In the genomic region with DNA sequence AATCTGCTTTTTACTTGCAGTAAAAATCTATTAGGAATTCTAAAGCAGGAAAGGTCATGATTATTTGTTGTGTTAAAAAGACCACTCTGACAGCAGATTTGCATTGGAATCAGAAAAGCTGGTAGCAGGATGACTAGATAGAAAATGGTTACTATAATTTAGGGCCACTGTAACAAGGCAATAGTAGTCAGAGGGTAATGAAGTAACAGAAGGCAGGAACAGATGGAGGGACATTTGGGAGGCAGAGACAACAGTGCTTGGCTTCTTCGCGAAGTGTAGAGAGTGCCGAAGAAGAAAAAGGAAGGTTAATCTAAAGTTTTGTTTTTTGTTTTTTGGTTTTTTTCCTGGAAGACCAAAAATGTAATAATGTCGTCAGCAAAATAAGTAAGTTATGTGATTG, we compare ENCODE assay signal across 15 cellular contexts.
"Had no signal": no experiment of that assay in that cellular context is flagged by ENCODE, and none has a peak within 500 bp of the region (broad histone marks: within the 10 kb centered on the region; RNA-seq: fewer than 3 reads in every experiment).

No MANE protein-coding gene starts in this region.

- H3K4me3 Mint-ChIP-seq: activated CD4-positive, alpha-beta T cell treated with anti-CD3 and anti-CD28 coated beads, Interleukin-2, amount 10 ng/mL, durations not matched to agents 7 days and 5 days; activated T-cell treated with anti-CD3 and anti-CD28 coated beads, Interleukin-2, amount 50 U/mL, for 72 hours; mesothelial cell of epicardium; nephron had no signal

- H3K36me3 ChIP-seq: adrenal gland, left lung, tibial nerve had no signal

- H3K27ac Mint-ChIP-seq: activated CD4-positive, alpha-beta T cell treated with anti-CD3 and anti-CD28 coated beads, Interleukin-2, amount 10 ng/mL, durations not matched to agents 7 days and 5 days; activated naive CD4-positive, alpha-beta T cell treated with anti-CD3 and anti-CD28 coated beads, Interleukin-2, amount 50 U/mL, for 72 hours; activated T-cell treated with anti-CD3 and anti-CD28 coated beads, Interleukin-2, amount 50 U/mL, for 72 hours; mesothelial cell of epicardium had no signal

- H3K9me3 ChIP-seq: adrenal gland, left lung, tibial nerve had no signal

- H3K4me3 ChIP-seq: adrenal gland, left lung, tibial nerve had no signal

- H3K36me3 Mint-ChIP-seq: activated naive CD4-positive, alpha-beta T cell treated with anti-CD3 and anti-CD28 coated beads, Interleukin-2, amount 50 U/mL, for 72 hours; mesothelial cell of epicardium had no signal

- H3K27ac ChIP-seq: adrenal gland, left lung, tibial nerve had no signal

- DNase-seq: activated CD4-positive, alpha-beta T cell treated with anti-CD3 and anti-CD28 coated beads, Interleukin-2, amount 10 ng/mL, durations not matched to agents 7 days and 5 days; activated effector memory CD4-positive, alpha-beta T cell treated with anti-CD3 and anti-CD28 coated beads, Interleukin-2, amount 50 U/mL, for 16 hours; activated T-cell treated with anti-CD3 and anti-CD28 coated beads, Interleukin-2, amount 50 U/mL, for 72 hours; adrenal gland; head of caudate nucleus; kidney; left lung; retina; stimulated activated CD4-positive, alpha-beta T cell treated with anti-CD3 and anti-CD28 coated beads, Interleukin-1b, Interleukin-23, amount 100 ng/mL, for 48 hours; stimulated activated naive CD4-positive, alpha-beta T cell treated with Interleukin-2 at 50 U/mL for 16 hours; T1000 had no signal

- H3K9me3 Mint-ChIP-seq: activated CD4-positive, alpha-beta T cell treated with anti-CD3 and anti-CD28 coated beads, Interleukin-2, amount 10 ng/mL, durations not matched to agents 7 days and 5 days; mesothelial cell of epicardium; nephron had no signal

- H3K27me3 Mint-ChIP-seq: activated CD4-positive, alpha-beta T cell treated with anti-CD3 and anti-CD28 coated beads, Interleukin-2, amount 10 ng/mL, durations not matched to agents 7 days and 5 days had no signal

- H3K4me1 ChIP-seq: adrenal gland, left lung had no signal

- H3K4me1 Mint-ChIP-seq: activated CD4-positive, alpha-beta T cell treated with anti-CD3 and anti-CD28 coated beads, Interleukin-2, amount 10 ng/mL, durations not matched to agents 7 days and 5 days had no signal

- H3K27me3 ChIP-seq: adrenal gland, left lung, tibial nerve had no signal

- ATAC-seq: activated naive CD4-positive, alpha-beta T cell treated with anti-CD3 and anti-CD28 coated beads, Interleukin-2, amount 50 U/mL, for 72 hours; activated T-cell treated with anti-CD3 and anti-CD28 coated beads, Interleukin-2, amount 50 U/mL, for 72 hours; left lung had no signal
